ENCODE assay signal across 8 cellular contexts in genomic region chr5:157540707-157541451, GRCh38. TPM values are rescaled to one million over a fixed set of nuclear protein-coding genes. Genes with fewer than 3 reads are reported as not detected.
DNase-seq lines count a peak whose midpoint lies in the region; ATAC-seq and TF ChIP-seq lines count a peak whose summit lies in the region.

No MANE protein-coding gene starts in this region.

- in situ Hi-C loops in GM13976 (cut with MboI; ENCODE audit: low sequenced_read_pairs, unreplicated experiment): no loop called here
- in situ Hi-C loops in Panc1 (cut with HindIII; ENCODE audit: low pct_unique_long_range_greater_than_20kb, low sequenced_read_pairs): no loop called here

- CTCF ChIA-PET in Panc1 (lab: Charles Lee): no interaction called here

- peak overlapping the region; percentile 1 to 50 for H3K27ac Mint-ChIP-seq in stimulated activated naive CD8-positive, alpha-beta T cell treated with anti-CD3 and anti-CD28 coated beads, Interleukin-15, amount 100 ng/mL, for 72 hours

- H3K4me1 ChIP-seq in Panc1 (ENCODE audit: control insufficient read depth, insufficient read depth, low read length): no peaks in the 10 kb centered on the region
- H3K4me1 ChIP-seq in right lobe of liver: peaks cover 0 to 22% (median 8%) of the 10 kb centered on the region in 4 donors

- intact Hi-C loops in Panc1 (cut with micrococcal nuclease; ENCODE audit: unreplicated experiment): no loop called here
- intact Hi-C loops in right lobe of liver (cut with DNase I): no loop called here

- no peaks in the 10 kb centered on the region for H3K27me3 Mint-ChIP-seq in stimulated activated naive CD8-positive, alpha-beta T cell treated with anti-CD3 and anti-CD28 coated beads, Interleukin-15, amount 100 ng/mL, for 72 hours

- POLR2A ChIA-PET in Panc1 (lab: Charles Lee): no interaction called here

- H3K27me3 ChIP-seq in Panc1 (ENCODE audit: control insufficient read depth, insufficient read depth, low read length) (no peaks in the 10 kb centered on the region), right lobe of liver (no peaks in the 10 kb centered on the region)

- H3K9me3 ChIP-seq in Panc1 (ENCODE audit: control insufficient read depth, insufficient read depth, low read depth, low read length): no peaks in the 10 kb centered on the region
- no peaks in the 10 kb centered on the region for H3K9me3 ChIP-seq in right lobe of liver

- 55% methylated on average over 3 of the region's 11 CpGs for WGBS in right lobe of liver (ENCODE audit: insufficient coverage, low coverage, low lambda C conversion rate, missing lambda C conversion rate)

- DNase-seq in GM13976 (ENCODE audit: low spot score) (peak; percentile 70), HCEC 1CT (peak; percentile 76), Panc1 (ENCODE audit: low read depth, low spot score) (no peak), amniotic epithelial cell (ENCODE audit: low read depth) (peak; percentile 79), right lobe of liver (peak in 1 of 3 donors; percentile 38), NCI-H2107 (lab: John Stamatoyannopoulos, UW) (no peak), RKO (ENCODE audit: low spot score) (no peak)
- DNase-seq in stimulated activated naive CD8-positive, alpha-beta T cell treated with anti-CD3 and anti-CD28 coated beads, Interleukin-15, amount 100 ng/mL, for 72 hours: peak; percentile 21 to 47

- peaks cover 22% of the 10 kb centered on the region for H3K4me1 Mint-ChIP-seq in stimulated activated naive CD8-positive, alpha-beta T cell treated with anti-CD3 and anti-CD28 coated beads, Interleukin-15, amount 100 ng/mL, for 72 hours

- peak overlapping the region in 1 of 2 experiments; percentile 10; a peak in 2 of 4 replicates for H3K4me3 ChIP-seq in Panc1 (ENCODE audit: low read depth in 2 of 2, low read length in 2 of 2)
- H3K4me3 ChIP-seq in right lobe of liver: no peak overlapping the region

- H3K36me3 ChIP-seq in Panc1 (ENCODE audit: control insufficient read depth, insufficient read depth, low read length) (no peaks in the 10 kb centered on the region), right lobe of liver (peaks cover 0 to 4% (median under 1%) of the 10 kb centered on the region in 4 donors)

- ATAC-seq in Panc1: peak; percentile 45
- ATAC-seq in right lobe of liver: peak; percentile 66 to 76 (median 70)
- ATAC-seq in stimulated activated naive CD8-positive, alpha-beta T cell treated with anti-CD3 and anti-CD28 coated beads, Interleukin-15, amount 100 ng/mL, for 72 hours: peak; percentile 96

- TF ChIP-seq CTCF in GM13976 (IDR thresholded peaks at IDR 0.05; ENCODE audit: borderline replicate concordance, control extremely low read depth, extremely low read depth, insufficient read depth, missing control alignments) (no peak), Panc1 (IDR thresholded peaks at IDR 0.05) (no peak), right lobe of liver (IDR thresholded peaks at IDR 0.05) (no peak)

- no peaks in the 10 kb centered on the region for H3K9me3 Mint-ChIP-seq in stimulated activated naive CD8-positive, alpha-beta T cell treated with anti-CD3 and anti-CD28 coated beads, Interleukin-15, amount 100 ng/mL, for 72 hours

- TF ChIP-seq POLR2A in right lobe of liver (IDR thresholded peaks at IDR 0.05): no peak

- H3K27ac ChIP-seq in Panc1 (ENCODE audit: low read length): no peak overlapping the region
- peak overlapping the region in 2 of 3 donors; percentile 9 to 38 for H3K27ac ChIP-seq in right lobe of liver

- BruUV-seq in Panc1 (replicated peaks; lab: Mats Ljungman, UMichigan): no TSS peak

- peak overlapping the region in 1 of 2 donors; percentile 55 for H3K4me3 Mint-ChIP-seq in stimulated activated naive CD8-positive, alpha-beta T cell treated with anti-CD3 and anti-CD28 coated beads, Interleukin-15, amount 100 ng/mL, for 72 hours

RNA-seq across cellular contexts. Expression of gene ADAM19, which starts 34.7 kb away (rescaled TPM):
- total RNA-seq in Panc1 (2021; ENCODE audit: unreplicated experiment): 3.5 TPM
- polyA plus RNA-seq in Panc1 (2012; ENCODE audit: insufficient read length): 1.7 TPM
- total RNA-seq in right lobe of liver: 1 to 10 TPM; 1.8 to 9.4 (median 4.5) TPM

Comparison
In these comparisons a context has a peak if more than half of its experiments do, and no peak if none do; other contexts are left out.
1. DNase-seq: peak in GM13976 (single experiment), HCEC 1CT (single experiment), amniotic epithelial cell (single experiment) and stimulated activated naive CD8-positive, alpha-beta T cell treated with anti-CD3 and anti-CD28 coated beads, Interleukin-15, amount 100 ng/mL, for 72 hours (2 of 2); none in Panc1 (single experiment), NCI-H2107 (single experiment) and RKO (single experiment).
2. ATAC-seq: peak in every context shown above with its lines; median percentile 96 in stimulated activated naive CD8-positive, alpha-beta T cell treated with anti-CD3 and anti-CD28 coated beads, Interleukin-15, amount 100 ng/mL, for 72 hours; 70 in right lobe of liver; 45 in Panc1.